In the genomic region with DNA sequence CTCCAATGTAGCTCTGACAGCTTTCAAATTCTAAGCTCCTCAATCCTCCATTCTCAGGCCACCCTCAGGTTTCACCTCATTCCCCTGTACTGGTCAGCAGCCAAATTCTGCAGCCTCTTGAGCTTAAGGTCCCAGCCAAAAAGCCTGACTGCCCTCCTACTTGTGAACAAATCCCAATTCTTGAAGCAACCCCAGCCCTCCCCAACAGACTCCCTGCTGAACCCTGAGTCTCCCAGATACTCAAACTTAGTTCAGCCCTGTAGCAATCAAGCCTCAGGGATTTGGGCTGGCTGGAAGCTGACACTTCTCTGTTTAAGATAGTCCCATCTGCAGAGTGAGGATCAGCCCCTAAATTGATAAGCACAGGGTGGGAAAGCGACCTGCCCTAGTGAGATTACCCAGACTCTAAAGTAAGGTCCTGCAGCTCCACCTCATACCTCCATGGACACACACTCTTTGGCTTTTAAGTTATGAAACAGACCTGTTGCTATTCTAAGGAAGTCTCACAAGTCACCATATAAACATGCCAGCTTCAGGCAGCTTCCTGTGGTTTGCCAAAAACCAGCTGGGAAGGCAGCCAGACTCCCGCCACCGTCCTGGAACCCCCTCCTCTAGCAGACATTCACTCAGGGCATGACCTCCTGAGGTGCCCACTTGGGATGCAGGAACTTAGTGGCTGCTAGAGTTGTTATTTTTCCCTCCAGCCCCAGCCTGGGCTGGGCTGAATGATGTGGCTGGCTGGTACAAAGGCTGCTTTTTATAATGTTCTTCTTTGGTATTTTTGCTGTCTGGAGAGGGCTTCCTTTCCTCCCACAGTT, we compare ENCODE assay signal across 1 cellular context.
TF ChIP-seq lines count a peak whose summit lies in the region.

No MANE protein-coding gene starts in this region.

TF ChIP-seq in K562, 482 proteins besides CTCF, POLR2A, EP300 and RAD21 (continued from another document and continues in another):
- TF ChIP-seq, protein P1, sequence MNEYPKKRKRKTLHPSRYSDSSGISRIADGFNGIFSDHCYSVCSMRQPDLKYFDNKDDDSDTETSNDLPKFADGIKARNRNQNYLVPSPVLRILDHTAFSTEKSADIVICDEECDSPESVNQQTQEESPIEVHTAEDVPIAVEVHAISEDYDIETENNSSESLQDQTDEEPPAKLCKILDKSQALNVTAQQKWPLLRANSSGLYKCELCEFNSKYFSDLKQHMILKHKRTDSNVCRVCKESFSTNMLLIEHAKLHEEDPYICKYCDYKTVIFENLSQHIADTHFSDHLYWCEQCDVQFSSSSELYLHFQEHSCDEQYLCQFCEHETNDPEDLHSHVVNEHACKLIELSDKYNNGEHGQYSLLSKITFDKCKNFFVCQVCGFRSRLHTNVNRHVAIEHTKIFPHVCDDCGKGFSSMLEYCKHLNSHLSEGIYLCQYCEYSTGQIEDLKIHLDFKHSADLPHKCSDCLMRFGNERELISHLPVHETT (CRISPR knock-in tag; conservative IDR thresholded peaks at IDR 0.05 in 1 of 2, IDR thresholded peaks at IDR 0.05 in 1 of 2), result peak in 1 of 2 experiments; percentile 55; a peak in 1 of 4 replicates
- TF ChIP-seq NONO (IDR thresholded peaks at IDR 0.05; ENCODE audit: low read depth in 2 of 2, low read length in 1 of 2), result 0 out of 4 replicates have a peak, but pooled peaks of 1 of the 2 experiments have one; percentile 21
- TF ChIP-seq MEF2A (IDR thresholded peaks at IDR 0.05; ENCODE audit: control insufficient read depth, low read depth, low read length), result peak; percentile 57; the same call in 1 of the 2 replicates
- TF ChIP-seq GATAD2B (IDR thresholded peaks at IDR 0.05; ENCODE audit: borderline replicate concordance), result peak; percentile 64; the same call in 1 of the 2 replicates
- TF ChIP-seq ZNF24 (IDR thresholded peaks at IDR 0.05), result peak; percentile 49; the same call in 1 of the 2 replicates
- TF ChIP-seq, protein P2, sequence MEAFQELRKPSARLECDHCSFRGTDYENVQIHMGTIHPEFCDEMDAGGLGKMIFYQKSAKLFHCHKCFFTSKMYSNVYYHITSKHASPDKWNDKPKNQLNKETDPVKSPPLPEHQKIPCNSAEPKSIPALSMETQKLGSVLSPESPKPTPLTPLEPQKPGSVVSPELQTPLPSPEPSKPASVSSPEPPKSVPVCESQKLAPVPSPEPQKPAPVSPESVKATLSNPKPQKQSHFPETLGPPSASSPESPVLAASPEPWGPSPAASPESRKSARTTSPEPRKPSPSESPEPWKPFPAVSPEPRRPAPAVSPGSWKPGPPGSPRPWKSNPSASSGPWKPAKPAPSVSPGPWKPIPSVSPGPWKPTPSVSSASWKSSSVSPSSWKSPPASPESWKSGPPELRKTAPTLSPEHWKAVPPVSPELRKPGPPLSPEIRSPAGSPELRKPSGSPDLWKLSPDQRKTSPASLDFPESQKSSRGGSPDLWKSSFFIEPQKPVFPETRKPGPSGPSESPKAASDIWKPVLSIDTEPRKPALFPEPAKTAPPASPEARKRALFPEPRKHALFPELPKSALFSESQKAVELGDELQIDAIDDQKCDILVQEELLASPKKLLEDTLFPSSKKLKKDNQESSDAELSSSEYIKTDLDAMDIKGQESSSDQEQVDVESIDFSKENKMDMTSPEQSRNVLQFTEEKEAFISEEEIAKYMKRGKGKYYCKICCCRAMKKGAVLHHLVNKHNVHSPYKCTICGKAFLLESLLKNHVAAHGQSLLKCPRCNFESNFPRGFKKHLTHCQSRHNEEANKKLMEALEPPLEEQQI (IDR thresholded peaks at IDR 0.05), result peak; percentile 89
- peak; percentile 17 for TF ChIP-seq TBP (optimal IDR thresholded peaks at IDR 0.05; ENCODE audit: low read depth, low read length)
- no peak for TF ChIP-seq NFE2L1 (tag; IDR thresholded peaks at IDR 0.05; ENCODE audit: borderline replicate concordance, low read depth)
- TF ChIP-seq, protein P3, sequence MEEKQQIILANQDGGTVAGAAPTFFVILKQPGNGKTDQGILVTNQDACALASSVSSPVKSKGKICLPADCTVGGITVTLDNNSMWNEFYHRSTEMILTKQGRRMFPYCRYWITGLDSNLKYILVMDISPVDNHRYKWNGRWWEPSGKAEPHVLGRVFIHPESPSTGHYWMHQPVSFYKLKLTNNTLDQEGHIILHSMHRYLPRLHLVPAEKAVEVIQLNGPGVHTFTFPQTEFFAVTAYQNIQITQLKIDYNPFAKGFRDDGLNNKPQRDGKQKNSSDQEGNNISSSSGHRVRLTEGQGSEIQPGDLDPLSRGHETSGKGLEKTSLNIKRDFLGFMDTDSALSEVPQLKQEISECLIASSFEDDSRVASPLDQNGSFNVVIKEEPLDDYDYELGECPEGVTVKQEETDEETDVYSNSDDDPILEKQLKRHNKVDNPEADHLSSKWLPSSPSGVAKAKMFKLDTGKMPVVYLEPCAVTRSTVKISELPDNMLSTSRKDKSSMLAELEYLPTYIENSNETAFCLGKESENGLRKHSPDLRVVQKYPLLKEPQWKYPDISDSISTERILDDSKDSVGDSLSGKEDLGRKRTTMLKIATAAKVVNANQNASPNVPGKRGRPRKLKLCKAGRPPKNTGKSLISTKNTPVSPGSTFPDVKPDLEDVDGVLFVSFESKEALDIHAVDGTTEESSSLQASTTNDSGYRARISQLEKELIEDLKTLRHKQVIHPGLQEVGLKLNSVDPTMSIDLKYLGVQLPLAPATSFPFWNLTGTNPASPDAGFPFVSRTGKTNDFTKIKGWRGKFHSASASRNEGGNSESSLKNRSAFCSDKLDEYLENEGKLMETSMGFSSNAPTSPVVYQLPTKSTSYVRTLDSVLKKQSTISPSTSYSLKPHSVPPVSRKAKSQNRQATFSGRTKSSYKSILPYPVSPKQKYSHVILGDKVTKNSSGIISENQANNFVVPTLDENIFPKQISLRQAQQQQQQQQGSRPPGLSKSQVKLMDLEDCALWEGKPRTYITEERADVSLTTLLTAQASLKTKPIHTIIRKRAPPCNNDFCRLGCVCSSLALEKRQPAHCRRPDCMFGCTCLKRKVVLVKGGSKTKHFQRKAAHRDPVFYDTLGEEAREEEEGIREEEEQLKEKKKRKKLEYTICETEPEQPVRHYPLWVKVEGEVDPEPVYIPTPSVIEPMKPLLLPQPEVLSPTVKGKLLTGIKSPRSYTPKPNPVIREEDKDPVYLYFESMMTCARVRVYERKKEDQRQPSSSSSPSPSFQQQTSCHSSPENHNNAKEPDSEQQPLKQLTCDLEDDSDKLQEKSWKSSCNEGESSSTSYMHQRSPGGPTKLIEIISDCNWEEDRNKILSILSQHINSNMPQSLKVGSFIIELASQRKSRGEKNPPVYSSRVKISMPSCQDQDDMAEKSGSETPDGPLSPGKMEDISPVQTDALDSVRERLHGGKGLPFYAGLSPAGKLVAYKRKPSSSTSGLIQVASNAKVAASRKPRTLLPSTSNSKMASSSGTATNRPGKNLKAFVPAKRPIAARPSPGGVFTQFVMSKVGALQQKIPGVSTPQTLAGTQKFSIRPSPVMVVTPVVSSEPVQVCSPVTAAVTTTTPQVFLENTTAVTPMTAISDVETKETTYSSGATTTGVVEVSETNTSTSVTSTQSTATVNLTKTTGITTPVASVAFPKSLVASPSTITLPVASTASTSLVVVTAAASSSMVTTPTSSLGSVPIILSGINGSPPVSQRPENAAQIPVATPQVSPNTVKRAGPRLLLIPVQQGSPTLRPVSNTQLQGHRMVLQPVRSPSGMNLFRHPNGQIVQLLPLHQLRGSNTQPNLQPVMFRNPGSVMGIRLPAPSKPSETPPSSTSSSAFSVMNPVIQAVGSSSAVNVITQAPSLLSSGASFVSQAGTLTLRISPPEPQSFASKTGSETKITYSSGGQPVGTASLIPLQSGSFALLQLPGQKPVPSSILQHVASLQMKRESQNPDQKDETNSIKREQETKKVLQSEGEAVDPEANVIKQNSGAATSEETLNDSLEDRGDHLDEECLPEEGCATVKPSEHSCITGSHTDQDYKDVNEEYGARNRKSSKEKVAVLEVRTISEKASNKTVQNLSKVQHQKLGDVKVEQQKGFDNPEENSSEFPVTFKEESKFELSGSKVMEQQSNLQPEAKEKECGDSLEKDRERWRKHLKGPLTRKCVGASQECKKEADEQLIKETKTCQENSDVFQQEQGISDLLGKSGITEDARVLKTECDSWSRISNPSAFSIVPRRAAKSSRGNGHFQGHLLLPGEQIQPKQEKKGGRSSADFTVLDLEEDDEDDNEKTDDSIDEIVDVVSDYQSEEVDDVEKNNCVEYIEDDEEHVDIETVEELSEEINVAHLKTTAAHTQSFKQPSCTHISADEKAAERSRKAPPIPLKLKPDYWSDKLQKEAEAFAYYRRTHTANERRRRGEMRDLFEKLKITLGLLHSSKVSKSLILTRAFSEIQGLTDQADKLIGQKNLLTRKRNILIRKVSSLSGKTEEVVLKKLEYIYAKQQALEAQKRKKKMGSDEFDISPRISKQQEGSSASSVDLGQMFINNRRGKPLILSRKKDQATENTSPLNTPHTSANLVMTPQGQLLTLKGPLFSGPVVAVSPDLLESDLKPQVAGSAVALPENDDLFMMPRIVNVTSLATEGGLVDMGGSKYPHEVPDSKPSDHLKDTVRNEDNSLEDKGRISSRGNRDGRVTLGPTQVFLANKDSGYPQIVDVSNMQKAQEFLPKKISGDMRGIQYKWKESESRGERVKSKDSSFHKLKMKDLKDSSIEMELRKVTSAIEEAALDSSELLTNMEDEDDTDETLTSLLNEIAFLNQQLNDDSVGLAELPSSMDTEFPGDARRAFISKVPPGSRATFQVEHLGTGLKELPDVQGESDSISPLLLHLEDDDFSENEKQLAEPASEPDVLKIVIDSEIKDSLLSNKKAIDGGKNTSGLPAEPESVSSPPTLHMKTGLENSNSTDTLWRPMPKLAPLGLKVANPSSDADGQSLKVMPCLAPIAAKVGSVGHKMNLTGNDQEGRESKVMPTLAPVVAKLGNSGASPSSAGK (IDR thresholded peaks at IDR 0.05), result no peak
- peak; percentile 94; the same call in 1 of the 2 replicates for TF ChIP-seq NBN (IDR thresholded peaks at IDR 0.05; ENCODE audit: low read depth)
- peak; percentile 65; the same call in 1 of the 2 replicates for TF ChIP-seq TOE1 (IDR thresholded peaks at IDR 0.05; ENCODE audit: borderline replicate concordance)
- TF ChIP-seq TOE1 (CRISPR knock-in tag; IDR thresholded peaks at IDR 0.05; ENCODE audit: borderline replicate concordance, low read depth), result no peak
- TF ChIP-seq CTBP1 (IDR thresholded peaks at IDR 0.05; ENCODE audit: borderline replicate concordance), result peak; percentile 73; the same call in 1 of the 2 replicates
- TF ChIP-seq, protein P4, sequence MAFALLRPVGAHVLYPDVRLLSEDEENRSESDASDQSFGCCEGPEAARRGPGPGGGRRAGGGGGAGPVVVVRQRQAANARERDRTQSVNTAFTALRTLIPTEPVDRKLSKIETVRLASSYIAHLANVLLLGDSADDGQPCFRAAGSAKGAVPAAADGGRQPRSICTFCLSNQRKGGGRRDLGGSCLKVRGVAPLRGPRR (CRISPR knock-in tag; IDR thresholded peaks at IDR 0.05), result no peak
- peak in 1 of 2 experiments; percentile 51; a peak in 2 of 4 replicates for TF ChIP-seq MAZ (CRISPR knock-in tag; conservative IDR thresholded peaks at IDR 0.05 in 1 of 2, IDR thresholded peaks at IDR 0.05 in 1 of 2)
- no peak; the same call in 1 of the 2 replicates for TF ChIP-seq ZNF175 (CRISPR knock-in tag; IDR thresholded peaks at IDR 0.05; ENCODE audit: low read depth)
- TF ChIP-seq HSF4 (CRISPR knock-in tag; IDR thresholded peaks at IDR 0.05; ENCODE audit: borderline replicate concordance), result peak; percentile 17; the same call in 1 of the 2 replicates
- TF ChIP-seq, protein P5, sequence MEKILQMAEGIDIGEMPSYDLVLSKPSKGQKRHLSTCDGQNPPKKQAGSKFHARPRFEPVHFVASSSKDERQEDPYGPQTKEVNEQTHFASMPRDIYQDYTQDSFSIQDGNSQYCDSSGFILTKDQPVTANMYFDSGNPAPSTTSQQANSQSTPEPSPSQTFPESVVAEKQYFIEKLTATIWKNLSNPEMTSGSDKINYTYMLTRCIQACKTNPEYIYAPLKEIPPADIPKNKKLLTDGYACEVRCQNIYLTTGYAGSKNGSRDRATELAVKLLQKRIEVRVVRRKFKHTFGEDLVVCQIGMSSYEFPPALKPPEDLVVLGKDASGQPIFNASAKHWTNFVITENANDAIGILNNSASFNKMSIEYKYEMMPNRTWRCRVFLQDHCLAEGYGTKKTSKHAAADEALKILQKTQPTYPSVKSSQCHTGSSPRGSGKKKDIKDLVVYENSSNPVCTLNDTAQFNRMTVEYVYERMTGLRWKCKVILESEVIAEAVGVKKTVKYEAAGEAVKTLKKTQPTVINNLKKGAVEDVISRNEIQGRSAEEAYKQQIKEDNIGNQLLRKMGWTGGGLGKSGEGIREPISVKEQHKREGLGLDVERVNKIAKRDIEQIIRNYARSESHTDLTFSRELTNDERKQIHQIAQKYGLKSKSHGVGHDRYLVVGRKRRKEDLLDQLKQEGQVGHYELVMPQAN (IDR thresholded peaks at IDR 0.05; ENCODE audit: borderline replicate concordance), result no peak
- TF ChIP-seq, protein P6, sequence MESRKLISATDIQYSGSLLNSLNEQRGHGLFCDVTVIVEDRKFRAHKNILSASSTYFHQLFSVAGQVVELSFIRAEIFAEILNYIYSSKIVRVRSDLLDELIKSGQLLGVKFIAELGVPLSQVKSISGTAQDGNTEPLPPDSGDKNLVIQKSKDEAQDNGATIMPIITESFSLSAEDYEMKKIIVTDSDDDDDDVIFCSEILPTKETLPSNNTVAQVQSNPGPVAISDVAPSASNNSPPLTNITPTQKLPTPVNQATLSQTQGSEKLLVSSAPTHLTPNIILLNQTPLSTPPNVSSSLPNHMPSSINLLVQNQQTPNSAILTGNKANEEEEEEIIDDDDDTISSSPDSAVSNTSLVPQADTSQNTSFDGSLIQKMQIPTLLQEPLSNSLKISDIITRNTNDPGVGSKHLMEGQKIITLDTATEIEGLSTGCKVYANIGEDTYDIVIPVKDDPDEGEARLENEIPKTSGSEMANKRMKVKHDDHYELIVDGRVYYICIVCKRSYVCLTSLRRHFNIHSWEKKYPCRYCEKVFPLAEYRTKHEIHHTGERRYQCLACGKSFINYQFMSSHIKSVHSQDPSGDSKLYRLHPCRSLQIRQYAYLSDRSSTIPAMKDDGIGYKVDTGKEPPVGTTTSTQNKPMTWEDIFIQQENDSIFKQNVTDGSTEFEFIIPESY (CRISPR knock-in tag; IDR thresholded peaks at IDR 0.05), result no peak
- peak; percentile 95 for TF ChIP-seq NFIC (IDR thresholded peaks at IDR 0.05)
- peak; percentile 64; the same call in 1 of the 2 replicates for TF ChIP-seq ATF7 (IDR thresholded peaks at IDR 0.05)
- TF ChIP-seq TAF9B (IDR thresholded peaks at IDR 0.05; ENCODE audit: partially characterized antibody), result peak; percentile 24
- TF ChIP-seq, protein P7, sequence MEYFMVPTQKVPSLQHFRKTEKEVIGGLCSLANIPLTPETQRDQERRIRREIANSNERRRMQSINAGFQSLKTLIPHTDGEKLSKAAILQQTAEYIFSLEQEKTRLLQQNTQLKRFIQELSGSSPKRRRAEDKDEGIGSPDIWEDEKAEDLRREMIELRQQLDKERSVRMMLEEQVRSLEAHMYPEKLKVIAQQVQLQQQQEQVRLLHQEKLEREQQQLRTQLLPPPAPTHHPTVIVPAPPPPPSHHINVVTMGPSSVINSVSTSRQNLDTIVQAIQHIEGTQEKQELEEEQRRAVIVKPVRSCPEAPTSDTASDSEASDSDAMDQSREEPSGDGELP (CRISPR knock-in tag; IDR thresholded peaks at IDR 0.05; ENCODE audit: borderline replicate concordance), result peak; percentile 81
- TF ChIP-seq, protein P8, sequence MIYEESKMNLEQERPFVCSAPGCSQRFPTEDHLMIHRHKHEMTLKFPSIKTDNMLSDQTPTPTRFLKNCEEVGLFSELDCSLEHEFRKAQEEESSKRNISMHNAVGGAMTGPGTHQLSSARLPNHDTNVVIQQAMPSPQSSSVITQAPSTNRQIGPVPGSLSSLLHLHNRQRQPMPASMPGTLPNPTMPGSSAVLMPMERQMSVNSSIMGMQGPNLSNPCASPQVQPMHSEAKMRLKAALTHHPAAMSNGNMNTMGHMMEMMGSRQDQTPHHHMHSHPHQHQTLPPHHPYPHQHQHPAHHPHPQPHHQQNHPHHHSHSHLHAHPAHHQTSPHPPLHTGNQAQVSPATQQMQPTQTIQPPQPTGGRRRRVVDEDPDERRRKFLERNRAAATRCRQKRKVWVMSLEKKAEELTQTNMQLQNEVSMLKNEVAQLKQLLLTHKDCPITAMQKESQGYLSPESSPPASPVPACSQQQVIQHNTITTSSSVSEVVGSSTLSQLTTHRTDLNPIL (CRISPR knock-in tag; IDR thresholded peaks at IDR 0.05), result no peak
- peak; percentile 51 for TF ChIP-seq TAF1 (IDR thresholded peaks at IDR 0.05; ENCODE audit: control insufficient read depth, extremely low read depth, insufficient read depth, low read length, severe bottlenecking)
- TF ChIP-seq ZNF282 (CRISPR knock-in tag; IDR thresholded peaks at IDR 0.05), result no peak
- TF ChIP-seq LCOR (CRISPR knock-in tag; IDR thresholded peaks at IDR 0.05), result peak; percentile 99
